ENCODE assay signal across 14 cellular contexts in the genomic region with DNA sequence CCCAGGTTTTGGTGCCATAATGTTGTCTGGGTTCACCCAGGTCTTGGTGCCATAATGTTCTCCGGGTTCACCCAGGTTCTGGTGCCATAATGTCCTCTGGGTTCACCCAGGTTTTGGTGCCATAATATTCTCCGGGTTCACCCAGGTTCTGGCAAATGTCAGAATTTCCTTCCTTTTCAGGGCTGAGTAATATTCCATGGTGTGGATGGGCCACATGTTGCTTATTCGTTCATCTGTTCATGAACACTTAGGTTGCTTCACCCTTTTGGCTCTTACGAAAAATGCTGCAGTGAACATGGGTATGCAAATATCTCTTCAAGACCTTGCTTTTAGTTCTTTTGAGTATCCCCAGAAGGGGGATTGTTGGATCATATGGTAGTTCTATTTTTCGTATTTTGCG.
"Had no signal": no experiment of that assay in that cellular context is flagged by ENCODE, and none has a peak within 500 bp of the region (broad histone marks: within the 10 kb centered on the region; RNA-seq: fewer than 3 reads in every experiment).

No MANE protein-coding gene starts in this region.

- H3K4me3 ChIP-seq: breast epithelium, coronary artery had no signal

- H3K4me3 Mint-ChIP-seq: WTC11 had no signal

- H3K27ac ChIP-seq: breast epithelium, coronary artery had no signal

- DNase-seq: activated CD4-positive, CD25-positive, alpha-beta regulatory T cell treated with anti-CD3 and anti-CD28 coated beads, Interleukin-2, amount 50 U/mL, for 72 hours; activated gamma-delta T cell treated with Interleukin-2 at 50 U/mL for 16 hours; activated T-cell treated with anti-CD3 and anti-CD28 coated beads for 4 hours; NCI-H1048; NCI-H146; NCI-H187 treated with DMSO at 0.1 percent for 48 hours; NCI-H2081 treated with DMSO at 0.1 percent for 48 hours; NCI-H446; NCI-H524; SHP77 had no signal

- H3K36me3 ChIP-seq: breast epithelium had no signal

- H3K27me3 ChIP-seq: breast epithelium had no signal

- H3K9me3 Mint-ChIP-seq: activated T-helper 17 cell treated with anti-CD3 and anti-CD28 coated beads, Interleukin-2, amount 50 U/mL, for 72 hours had no signal

- H3K9me3 ChIP-seq: breast epithelium had no signal

- H3K27me3 Mint-ChIP-seq: activated T-helper 17 cell treated with anti-CD3 and anti-CD28 coated beads, Interleukin-2, amount 50 U/mL, for 72 hours had no signal
